13 cellular contexts compared by ENCODE assay signal in genomic region chr7:138565071-138565450, GRCh38.
A peak's percentile ranks its signal among the peaks of the same experiment; 100 is the strongest.
DNase-seq lines count a peak whose midpoint lies in the region; ATAC-seq and TF ChIP-seq lines count a peak whose summit lies in the region.
"Had no signal": no experiment of that assay in that cellular context is flagged by ENCODE, and none has a peak within 500 bp of the region (broad histone marks: within the 10 kb centered on the region; RNA-seq: fewer than 3 reads in every experiment).

No MANE protein-coding gene starts in this region.

- DNase-seq in Kasumi-1 (lab: John Stamatoyannopoulos, UW) (peak; percentile 98), SKM-1 treated with dmso at 0.1 percent for 144 hours (lab: John Stamatoyannopoulos, UW; ENCODE audit: unreplicated experiment) (peak; percentile 98), left lung (peak; percentile 22 to 50), GM10248 (ENCODE audit: extremely low spot score) (no peak)
- DNase-seq: activated CD4-positive, alpha-beta T cell treated with anti-CD3 and anti-CD28 coated beads, Interleukin-2, amount 10 ng/mL, durations not matched to agents 24 days and 14 days; GOT3; hypothalamus; NCI-H774; nephron progenitor cell had no signal

- H3K36me3 ChIP-seq in left lung (peaks cover 0 to 100% of the 10 kb centered on the region in 2 donors), skeletal muscle tissue (ENCODE audit: control insufficient read depth in 3 of 3, insufficient read depth in 3 of 3, low read length in 3 of 3) (peaks cover 16 to 50% (median 19%) of the 10 kb centered on the region in 3 donors)

- POLR2A ChIA-PET in GM10248 (lab: Yijun Ruan, JAX) = no interaction called here

- H3K4me3 ChIP-seq in left lung (no peak overlapping the region), skeletal muscle tissue (ENCODE audit: low read length in 3 of 3) (no peak overlapping the region)

- no peak overlapping the region for H3K9ac ChIP-seq in skeletal muscle tissue (ENCODE audit: low read depth in 1 of 3, low read length in 3 of 3)

- no peaks in the 10 kb centered on the region for H3K27me3 ChIP-seq in left lung
- no peaks in the 10 kb centered on the region for H3K27me3 ChIP-seq in skeletal muscle tissue (ENCODE audit: control insufficient read depth in 3 of 3, insufficient read depth in 3 of 3, low read length in 3 of 3)
- H3K27me3 ChIP-seq: brain microvascular endothelial cell had no signal

- H3K27ac ChIP-seq in left lung (peak overlapping the region in 1 of 2 donors; percentile 74), skeletal muscle tissue (ENCODE audit: low read depth, low read length) (peak overlapping the region; percentile 49)

- peaks cover 8 to 61% of the 10 kb centered on the region in 2 donors for H3K9me3 ChIP-seq in left lung
- H3K9me3 ChIP-seq in skeletal muscle tissue (ENCODE audit: control insufficient read depth in 3 of 3, low read length in 3 of 3) = no peaks in the 10 kb centered on the region

- no peak for TF ChIP-seq CTCF in left lung (IDR thresholded peaks at IDR 0.05)
- no peak for TF ChIP-seq CTCF in GM10248 (IDR thresholded peaks at IDR 0.05; ENCODE audit: control extremely low read depth, extremely low read depth, low read depth, missing control alignments)

- H3K4me1 ChIP-seq in left lung (no peaks in the 10 kb centered on the region), skeletal muscle tissue (ENCODE audit: control insufficient read depth in 3 of 3, insufficient read depth in 3 of 3, low read length in 3 of 3) (no peaks in the 10 kb centered on the region)

- CTCF ChIA-PET in GM10248 (lab: Yijun Ruan, JAX) = no interaction called here

- ATAC-seq in left lung (peak; percentile 49), HG02588 (IDR thresholded peaks at IDR 0.05; ENCODE audit: unreplicated experiment) (no peak), GM21825 (IDR thresholded peaks at IDR 0.05; ENCODE audit: unreplicated experiment) (no peak)

- intact Hi-C loops in left lung (cut with DNase I) = no loop called here
